ENCODE assay signal across 29 cellular contexts in the genomic region with DNA sequence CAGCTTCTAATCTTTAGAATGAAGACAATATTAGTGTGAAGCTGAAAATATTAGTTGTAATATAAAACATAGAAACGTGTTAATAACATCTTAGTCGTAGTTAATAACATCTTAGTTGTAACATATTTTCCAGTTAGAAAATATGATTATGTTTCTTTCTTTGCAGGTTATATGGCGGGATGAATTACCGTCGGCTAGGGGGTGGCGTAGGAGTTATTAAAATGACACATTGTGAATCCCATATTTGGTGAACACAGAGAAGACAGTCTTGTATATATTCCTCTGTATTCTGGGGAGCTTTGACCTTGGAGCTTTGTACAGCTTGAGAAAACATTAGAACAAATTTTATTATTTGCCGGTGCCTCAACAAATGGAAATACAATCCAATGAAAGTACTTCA.
"Had no signal": no experiment of that assay in that cellular context is flagged by ENCODE, and none has a peak within 500 bp of the region (broad histone marks: within the 10 kb centered on the region; RNA-seq: fewer than 3 reads in every experiment).

No MANE protein-coding gene starts in this region.

- H3K27me3 ChIP-seq: stomach, suprapubic skin, testis, thyroid gland, tibial artery, tibial nerve, transverse colon, upper lobe of left lung, upper lobe of right lung, uterus, vagina had no signal

- H3K4me1 ChIP-seq: stomach, suprapubic skin, testis, thyroid gland, tibial artery, tibial nerve, transverse colon, upper lobe of left lung, upper lobe of right lung, uterus, vagina had no signal

- ATAC-seq: stimulated activated effector memory CD8-positive, alpha-beta T cell treated with anti-CD3 and anti-CD28 coated beads, Interleukin-12 subunit alpha, Interleukin-12 subunit beta, amount 100 ng/mL, for 72 hours; stimulated activated memory B cell treated with anti-CD40 and anti-IgM and Interleukin-4, amounts not matched to agents 10 μg/mL and 1 μg/mL and 100 μg/mL, for 72 hours; stimulated activated naive B cell treated with anti-CD40 and anti-IgM and Interleukin-4, amounts not matched to agents 10 μg/mL and 1 μg/mL and 100 μg/mL, for 72 hours; stimulated activated naive CD8-positive, alpha-beta T cell treated with anti-CD3 and anti-CD28 coated beads, Interleukin-15, amount 100 ng/mL, for 72 hours; stimulated activated naive CD8-positive, alpha-beta T cell treated with anti-CD3 and anti-CD28 coated beads, Interleukin-15, Interleukin-2, amounts not matched to agents 100 U/mL and 50 U/mL, for 24 hours; upper lobe of right lung had no signal

- DNase-seq: stimulated activated CD4-positive, alpha-beta T cell treated with anti-CD3 and anti-CD28 coated beads, Interleukin-2, amount 100 ng/mL, for 48 hours; stimulated activated CD4-positive, alpha-beta T cell treated with anti-CD3 and anti-CD28 coated beads, Interleukin-4, amount 100 ng/mL, for 1 hour; stimulated activated CD4-positive, alpha-beta T cell treated with anti-CD3 and anti-CD28 coated beads, Interleukin-4, amount 100 ng/mL, for 24 hours; stimulated activated CD4-positive, alpha-beta T cell treated with anti-CD3 and anti-CD28 coated beads, Interleukin-4, amount 100 ng/mL, for 4 hours; stimulated activated CD8-positive, alpha-beta memory T cell treated with anti-CD3 and anti-CD28 coated beads, Interleukin-4, amount 100 ng/mL, for 48 hours; stimulated activated naive B cell treated with anti-CD40 and anti-IgM and Interleukin-4, amounts not matched to agents 10 μg/mL and 1 μg/mL and 100 μg/mL, for 72 hours; stimulated activated naive CD4-positive, alpha-beta T cell; stimulated activated naive CD4-positive, alpha-beta T cell treated with Interleukin-2 at 50 U/mL for 16 hours; stimulated activated naive CD8-positive, alpha-beta T cell treated with anti-CD3 and anti-CD28 coated beads, Interleukin-15, amount 100 ng/mL, for 72 hours; stimulated activated naive CD8-positive, alpha-beta T cell treated with anti-CD3 and anti-CD28 coated beads, Interleukin-15, Interleukin-2, amounts not matched to agents 100 U/mL and 50 U/mL, for 24 hours; stomach; substantia nigra; testis; thyroid gland; tibial artery; transverse colon; trophoblast cell; upper lobe of left lung; upper lobe of right lung; uterus had no signal

- H3K4me3 Mint-ChIP-seq: stimulated activated effector memory CD8-positive, alpha-beta T cell treated with anti-CD3 and anti-CD28 coated beads, Interleukin-12 subunit alpha, Interleukin-12 subunit beta, amount 100 ng/mL, for 72 hours; stimulated activated memory B cell treated with anti-CD40 and anti-IgM and Interleukin-4, amounts not matched to agents 10 μg/mL and 1 μg/mL and 100 μg/mL, for 72 hours; stimulated activated naive B cell treated with anti-CD40 and anti-IgM and Interleukin-4, amounts not matched to agents 10 μg/mL and 1 μg/mL and 100 μg/mL, for 72 hours; stimulated activated naive CD8-positive, alpha-beta T cell treated with anti-CD3 and anti-CD28 coated beads, Interleukin-15, amount 100 ng/mL, for 72 hours; stimulated activated naive CD8-positive, alpha-beta T cell treated with anti-CD3 and anti-CD28 coated beads, Interleukin-15, Interleukin-2, amounts not matched to agents 100 ng/mL and 50 ng/mL, for 24 hours; type B pancreatic cell had no signal

- H3K9me3 Mint-ChIP-seq: stimulated activated effector memory CD8-positive, alpha-beta T cell treated with anti-CD3 and anti-CD28 coated beads, Interleukin-12 subunit alpha, Interleukin-12 subunit beta, amount 100 ng/mL, for 72 hours; stimulated activated memory B cell treated with anti-CD40 and anti-IgM and Interleukin-4, amounts not matched to agents 10 μg/mL and 1 μg/mL and 100 μg/mL, for 72 hours; stimulated activated naive B cell treated with anti-CD40 and anti-IgM and Interleukin-4, amounts not matched to agents 10 μg/mL and 1 μg/mL and 100 μg/mL, for 72 hours; stimulated activated naive CD8-positive, alpha-beta T cell treated with anti-CD3 and anti-CD28 coated beads, Interleukin-15, amount 100 ng/mL, for 72 hours; stimulated activated naive CD8-positive, alpha-beta T cell treated with anti-CD3 and anti-CD28 coated beads, Interleukin-15, Interleukin-2, amounts not matched to agents 100 ng/mL and 50 ng/mL, for 24 hours; type B pancreatic cell had no signal

- H3K9me3 ChIP-seq: stomach, suprapubic skin, testis, thoracic aorta, thyroid gland, tibial artery, tibial nerve, transverse colon, upper lobe of left lung, upper lobe of right lung, uterus, vagina had no signal

- H3K4me1 Mint-ChIP-seq: stimulated activated effector memory CD8-positive, alpha-beta T cell treated with anti-CD3 and anti-CD28 coated beads, Interleukin-12 subunit alpha, Interleukin-12 subunit beta, amount 100 ng/mL, for 72 hours; stimulated activated memory B cell treated with anti-CD40 and anti-IgM and Interleukin-4, amounts not matched to agents 10 μg/mL and 1 μg/mL and 100 μg/mL, for 72 hours; stimulated activated naive B cell treated with anti-CD40 and anti-IgM and Interleukin-4, amounts not matched to agents 10 μg/mL and 1 μg/mL and 100 μg/mL, for 72 hours; stimulated activated naive CD8-positive, alpha-beta T cell treated with anti-CD3 and anti-CD28 coated beads, Interleukin-15, amount 100 ng/mL, for 72 hours had no signal

- H3K4me3 ChIP-seq: stomach, suprapubic skin, testis, thoracic aorta, thyroid gland, tibial artery, tibial nerve, transverse colon, upper lobe of left lung, upper lobe of right lung, uterus, vagina had no signal

- H3K27ac ChIP-seq: stomach, suprapubic skin, testis, thoracic aorta, thyroid gland, tibial artery, tibial nerve, transverse colon, upper lobe of left lung, upper lobe of right lung, uterus, vagina had no signal

- H3K36me3 ChIP-seq: uterus had no signal

- H3K27ac Mint-ChIP-seq: stimulated activated memory B cell treated with anti-CD40 and anti-IgM and Interleukin-4, amounts not matched to agents 10 μg/mL and 1 μg/mL and 100 μg/mL, for 72 hours; stimulated activated naive B cell treated with anti-CD40 and anti-IgM and Interleukin-4, amounts not matched to agents 10 μg/mL and 1 μg/mL and 100 μg/mL, for 72 hours; stimulated activated naive CD8-positive, alpha-beta T cell treated with anti-CD3 and anti-CD28 coated beads, Interleukin-15, amount 100 ng/mL, for 72 hours; stimulated activated naive CD8-positive, alpha-beta T cell treated with anti-CD3 and anti-CD28 coated beads, Interleukin-15, Interleukin-2, amounts not matched to agents 100 ng/mL and 50 ng/mL, for 24 hours; type B pancreatic cell had no signal

- FAIRE-seq: urothelium cell line had no signal

- H3K27me3 Mint-ChIP-seq: stimulated activated memory B cell treated with anti-CD40 and anti-IgM and Interleukin-4, amounts not matched to agents 10 μg/mL and 1 μg/mL and 100 μg/mL, for 72 hours; stimulated activated naive B cell treated with anti-CD40 and anti-IgM and Interleukin-4, amounts not matched to agents 10 μg/mL and 1 μg/mL and 100 μg/mL, for 72 hours; stimulated activated naive CD8-positive, alpha-beta T cell treated with anti-CD3 and anti-CD28 coated beads, Interleukin-15, amount 100 ng/mL, for 72 hours; stimulated activated naive CD8-positive, alpha-beta T cell treated with anti-CD3 and anti-CD28 coated beads, Interleukin-15, Interleukin-2, amounts not matched to agents 100 ng/mL and 50 ng/mL, for 24 hours; type B pancreatic cell had no signal
